11 cellular contexts compared by ENCODE assay signal in the genomic region with DNA sequence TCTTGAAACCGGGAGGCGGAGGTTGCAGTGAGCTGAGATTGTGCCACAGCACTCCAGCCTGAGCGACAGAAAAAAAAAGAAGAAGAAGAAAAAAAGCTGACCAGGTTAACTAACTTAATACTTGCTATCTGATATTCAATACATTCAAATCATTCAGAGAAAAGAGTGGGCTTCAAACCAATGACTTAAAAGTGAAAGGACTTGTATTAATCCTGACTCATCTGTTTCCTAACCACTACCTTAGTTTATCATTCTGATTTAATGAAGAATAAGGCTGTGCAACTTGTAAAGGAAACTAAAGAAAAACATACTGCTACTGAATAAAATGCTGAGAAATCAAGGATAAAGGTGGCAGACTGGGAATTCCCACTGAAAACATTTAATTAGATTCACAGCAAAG.
DNase-seq lines count a peak whose midpoint lies in the region; ATAC-seq and TF ChIP-seq lines count a peak whose summit lies in the region.
"Had no signal": no experiment of that assay in that cellular context is flagged by ENCODE, and none has a peak within 500 bp of the region (broad histone marks: within the 10 kb centered on the region; RNA-seq: fewer than 3 reads in every experiment).

No MANE protein-coding gene starts in this region.

- H3K36me3 Mint-ChIP-seq in T-helper 1 cell treated with Interleukin-12 subunit alpha and Interleukin-12 subunit beta and Interleukin-4 antibody, amounts not matched to agents 30 μg/mL and 1 μg/mL, for 36 hours (ENCODE audit: low read depth): peaks cover 28% of the 10 kb centered on the region
- H3K36me3 Mint-ChIP-seq in natural killer cell treated with Interleukin-12 subunit alpha and Interleukin-12 subunit beta and Interleukin-15 and Interleukin-18, amount 100 ng/mL, for 72 hours: peaks cover 12% of the 10 kb centered on the region

- no peaks in the 10 kb centered on the region for H3K27me3 Mint-ChIP-seq in T-helper 1 cell treated with Interleukin-12 subunit alpha and Interleukin-12 subunit beta and Interleukin-4 antibody, amounts not matched to agents 30 μg/mL and 1 μg/mL, for 36 hours (ENCODE audit: low read depth)
- H3K27me3 Mint-ChIP-seq in natural killer cell treated with Interleukin-12 subunit alpha and Interleukin-12 subunit beta and Interleukin-15 and Interleukin-18, amount 100 ng/mL, for 72 hours: no peaks in the 10 kb centered on the region

- H3K4me1 ChIP-seq in GM23248 (ENCODE audit: insufficient read depth): peaks cover 37% of the 10 kb centered on the region

- no peak for ATAC-seq in natural killer cell treated with Interleukin-12 subunit alpha and Interleukin-12 subunit beta and Interleukin-15 and Interleukin-18, amount 100 ng/mL, for 72 hours
- ATAC-seq in GM21723 (IDR thresholded peaks at IDR 0.05; ENCODE audit: unreplicated experiment) (no peak), HG03108 (IDR thresholded peaks at IDR 0.05; ENCODE audit: unreplicated experiment) (no peak), left lobe of liver (no peak)

- no peaks in the 10 kb centered on the region for H3K9me3 ChIP-seq in GM23248 (ENCODE audit: low read depth)

- 96 to 97% methylated on average over 3 of the region's 3 CpGs for WGBS in GM23248 (ENCODE audit: low coverage in 1 of 2, low lambda C conversion rate in 2 of 2, missing lambda C conversion rate in 2 of 2), 2 experiments

- H3K27me3 ChIP-seq in GM06990 (replicated peaks; ENCODE audit: control insufficient read depth, insufficient read depth, low read length) (no peaks in the 10 kb centered on the region), GM23248 (replicated peaks; ENCODE audit: insufficient read depth) (no peaks in the 10 kb centered on the region)

- no peaks in the 10 kb centered on the region for H3K9me2 ChIP-seq in GM23248 (ENCODE audit: insufficient read depth)

- peak overlapping the region; percentile 15 for H3K27ac Mint-ChIP-seq in T-helper 1 cell treated with Interleukin-12 subunit alpha and Interleukin-12 subunit beta and Interleukin-4 antibody, amounts not matched to agents 30 μg/mL and 1 μg/mL, for 36 hours
- H3K27ac Mint-ChIP-seq in natural killer cell treated with Interleukin-12 subunit alpha and Interleukin-12 subunit beta and Interleukin-15 and Interleukin-18, amount 100 ng/mL, for 72 hours: no peak overlapping the region

- peaks cover 4% of the 10 kb centered on the region; the same call in 1 of the 2 replicates for H4K20me1 ChIP-seq in GM23248 (ENCODE audit: insufficient read depth)

- peaks cover 100% of the 10 kb centered on the region for H3K79me2 ChIP-seq in GM23248 (ENCODE audit: insufficient read depth)

- H3K4me3 ChIP-seq in GM06990 (replicated peaks; ENCODE audit: low read depth, low read length): peak overlapping the region; percentile 24
- no peak overlapping the region for H3K4me3 ChIP-seq in GM23248
- H3K4me3 ChIP-seq: SK-N-MC had no signal

- DNase-seq in GM06990 (ENCODE audit: extremely low read depth, insufficient read length) (peak; percentile 59), GM23248 (peak; percentile 29), NCI-H774 (lab: John Stamatoyannopoulos, UW) (no peak), left lobe of liver (ENCODE audit: low spot score) (no peak)
- DNase-seq in natural killer cell treated with Interleukin-12 subunit alpha and Interleukin-12 subunit beta and Interleukin-15 and Interleukin-18, amount 100 ng/mL, for 72 hours (ENCODE audit: low spot score): no peak
- DNase-seq: effector memory CD4-positive, alpha-beta T cell; NCI-H187 had no signal

- H3F3A ChIP-seq in GM23248 (ENCODE audit: insufficient read depth): peaks cover 19% of the 10 kb centered on the region

- no peaks in the 10 kb centered on the region for H3K9me3 Mint-ChIP-seq in T-helper 1 cell treated with Interleukin-12 subunit alpha and Interleukin-12 subunit beta and Interleukin-4 antibody, amounts not matched to agents 30 μg/mL and 1 μg/mL, for 36 hours
- no peaks in the 10 kb centered on the region for H3K9me3 Mint-ChIP-seq in natural killer cell treated with Interleukin-12 subunit alpha and Interleukin-12 subunit beta and Interleukin-15 and Interleukin-18, amount 100 ng/mL, for 72 hours

- in situ Hi-C loops in GM23248 (cut with MboI): no loop called here

- peak overlapping the region; percentile 40 for H3K4me3 Mint-ChIP-seq in T-helper 1 cell treated with Interleukin-12 subunit alpha and Interleukin-12 subunit beta and Interleukin-4 antibody, amounts not matched to agents 30 μg/mL and 1 μg/mL, for 36 hours
- H3K4me3 Mint-ChIP-seq in natural killer cell treated with Interleukin-12 subunit alpha and Interleukin-12 subunit beta and Interleukin-15 and Interleukin-18, amount 100 ng/mL, for 72 hours: peak overlapping the region; percentile 21

- no peak overlapping the region for H2AFZ ChIP-seq in GM23248

- TF ChIP-seq CTCF in GM06990 (IDR thresholded peaks at IDR 0.05; ENCODE audit: insufficient read depth, low read length, poor library complexity, severe bottlenecking): no peak

- no peak overlapping the region for H3K4me2 ChIP-seq in GM23248 (ENCODE audit: unreplicated experiment)

- H3K9ac ChIP-seq in GM23248: no peak overlapping the region

- peaks cover 52% of the 10 kb centered on the region for H3K4me1 Mint-ChIP-seq in T-helper 1 cell treated with Interleukin-12 subunit alpha and Interleukin-12 subunit beta and Interleukin-4 antibody, amounts not matched to agents 30 μg/mL and 1 μg/mL, for 36 hours (ENCODE audit: low read depth)
- H3K4me1 Mint-ChIP-seq in natural killer cell treated with Interleukin-12 subunit alpha and Interleukin-12 subunit beta and Interleukin-15 and Interleukin-18, amount 100 ng/mL, for 72 hours (ENCODE audit: low read depth in 2 of 2): peaks cover 32 to 55% of the 10 kb centered on the region in 2 donors

- no peak overlapping the region for H3K27ac ChIP-seq in GM23248
- H3K27ac ChIP-seq: SK-N-MC had no signal

- H3K36me3 ChIP-seq in GM06990 (ENCODE audit: control insufficient read depth, insufficient read depth, low read length) (no peaks in the 10 kb centered on the region), GM23248 (ENCODE audit: low read depth) (peaks cover 16% of the 10 kb centered on the region)

Comparison
In these comparisons a context has a peak if more than half of its experiments do, and no peak if none do; other contexts are left out.
1. DNase-seq: peak in GM06990 (single experiment) and GM23248 (single experiment); none in natural killer cell treated with Interleukin-12 subunit alpha and Interleukin-12 subunit beta and Interleukin-15 and Interleukin-18, amount 100 ng/mL, for 72 hours (single experiment), NCI-H774 (single experiment) and left lobe of liver (single experiment).